In the genomic region with DNA sequence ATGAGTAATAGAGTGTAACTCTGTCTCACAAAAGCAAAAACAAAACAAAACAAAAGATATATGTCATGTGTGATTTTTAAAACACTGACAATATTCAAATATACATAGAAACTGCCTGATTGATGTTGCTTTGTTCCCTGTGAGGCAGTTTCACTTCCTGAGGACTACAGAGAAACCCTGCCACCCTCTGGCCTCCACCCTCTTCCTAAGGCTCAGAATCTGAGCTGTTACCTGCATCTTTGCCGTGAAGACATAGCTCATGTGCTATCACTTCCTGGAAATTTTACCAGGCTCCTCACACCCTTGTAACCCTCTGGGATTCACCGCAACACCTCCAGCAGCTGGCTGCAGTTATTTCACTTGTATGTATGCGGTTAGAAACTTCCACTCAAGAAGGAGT, we compare ENCODE assay signal across 23 cellular contexts.
DNase-seq lines count a peak whose midpoint lies in the region; ATAC-seq lines count a peak whose summit lies in the region.
"Had no signal": no experiment of that assay in that cellular context is flagged by ENCODE, and none has a peak within 500 bp of the region (broad histone marks: within the 10 kb centered on the region; RNA-seq: fewer than 3 reads in every experiment).

No MANE protein-coding gene starts in this region.

- no peaks in the 10 kb centered on the region for H3K27me3 Mint-ChIP-seq in stimulated activated naive CD8-positive, alpha-beta T cell treated with anti-CD3 and anti-CD28 coated beads, Interleukin-15, amount 100 ng/mL, for 72 hours
- peaks cover 1% of the 10 kb centered on the region for H3K27me3 Mint-ChIP-seq in activated CD4-positive, alpha-beta memory T cell treated with anti-CD3 and anti-CD28 coated beads, Interleukin-2, amount 10 ng/mL, durations not matched to agents 7 days and 5 days
- H3K27me3 Mint-ChIP-seq: activated naive CD4-positive, alpha-beta T cell treated with anti-CD3 and anti-CD28 coated beads, Interleukin-2, amount 50 U/mL, for 24 hours; CD4-positive, alpha-beta T cell; IgD-negative memory B cell had no signal

- H3K36me3 Mint-ChIP-seq in activated CD4-positive, alpha-beta memory T cell treated with anti-CD3 and anti-CD28 coated beads, Interleukin-2, amount 10 ng/mL, durations not matched to agents 7 days and 5 days (ENCODE audit: low read depth) = no peaks in the 10 kb centered on the region
- H3K36me3 Mint-ChIP-seq: activated naive CD4-positive, alpha-beta T cell treated with anti-CD3 and anti-CD28 coated beads, Interleukin-2, amount 50 U/mL, for 24 hours; IgD-negative memory B cell had no signal

- CTCF ChIA-PET in activated CD4-positive, alpha-beta memory T cell treated with anti-CD3 and anti-CD28 coated beads, Interleukin-2, amount 10 ng/mL, durations not matched to agents 7 days and 5 days (lab: Charles Lee) = no interaction called here

- no peaks in the 10 kb centered on the region for H3K9me3 Mint-ChIP-seq in stimulated activated naive CD8-positive, alpha-beta T cell treated with anti-CD3 and anti-CD28 coated beads, Interleukin-15, amount 100 ng/mL, for 72 hours
- no peaks in the 10 kb centered on the region for H3K9me3 Mint-ChIP-seq in activated CD4-positive, alpha-beta memory T cell treated with anti-CD3 and anti-CD28 coated beads, Interleukin-2, amount 10 ng/mL, durations not matched to agents 7 days and 5 days
- H3K9me3 Mint-ChIP-seq: activated naive CD4-positive, alpha-beta T cell treated with anti-CD3 and anti-CD28 coated beads, Interleukin-2, amount 50 U/mL, for 24 hours; CD4-positive, alpha-beta T cell; IgD-negative memory B cell had no signal

- H3K4me3 Mint-ChIP-seq in stimulated activated naive CD8-positive, alpha-beta T cell treated with anti-CD3 and anti-CD28 coated beads, Interleukin-15, amount 100 ng/mL, for 72 hours = no peak overlapping the region
- no peak overlapping the region for H3K4me3 Mint-ChIP-seq in activated CD4-positive, alpha-beta memory T cell treated with anti-CD3 and anti-CD28 coated beads, Interleukin-2, amount 10 ng/mL, durations not matched to agents 7 days and 5 days
- H3K4me3 Mint-ChIP-seq: activated naive CD4-positive, alpha-beta T cell treated with anti-CD3 and anti-CD28 coated beads, Interleukin-2, amount 50 U/mL, for 24 hours; CD4-positive, alpha-beta T cell; IgD-negative memory B cell had no signal

- peak; percentile 86 for ATAC-seq in stimulated activated naive CD8-positive, alpha-beta T cell treated with anti-CD3 and anti-CD28 coated beads, Interleukin-15, amount 100 ng/mL, for 72 hours
- ATAC-seq in stimulated activated naive CD8-positive, alpha-beta T cell treated with anti-CD3 and anti-CD28 coated beads, Interleukin-15, Interleukin-2, amounts not matched to agents 100 U/mL and 50 U/mL, for 24 hours = no peak
- ATAC-seq in HG03571 (IDR thresholded peaks at IDR 0.05; ENCODE audit: unreplicated experiment) (peak; percentile 86), HG03135 (IDR thresholded peaks at IDR 0.05; ENCODE audit: unreplicated experiment) (no peak)

- no peak for DNase-seq in stimulated activated naive CD8-positive, alpha-beta T cell treated with anti-CD3 and anti-CD28 coated beads, Interleukin-15, amount 100 ng/mL, for 72 hours
- no peak for DNase-seq in stimulated activated naive CD8-positive, alpha-beta T cell treated with anti-CD3 and anti-CD28 coated beads, Interleukin-15, Interleukin-2, amounts not matched to agents 100 U/mL and 50 U/mL, for 24 hours
- DNase-seq in activated CD4-positive, alpha-beta memory T cell treated with anti-CD3 and anti-CD28 coated beads, Interleukin-2, amount 10 ng/mL, durations not matched to agents 7 days and 5 days = peak; percentile 16
- DNase-seq in hepatic stellate cell (ENCODE audit: low spot score) = no peak
- DNase-seq in NCI-H510A treated with DMSO at 0.1 percent for 48 hours (lab: John Stamatoyannopoulos, UW) = no peak
- DNase-seq in SKM-1 treated with dmso at 0.1 percent for 144 hours (lab: John Stamatoyannopoulos, UW; ENCODE audit: unreplicated experiment) = no peak
- DNase-seq: activated CD4-positive, alpha-beta T cell treated with anti-CD3 and anti-CD28 coated beads for 1 hour; CD4-positive, alpha-beta T cell; cortex of kidney; HCEC 1CT; hypothalamus; islet precursor cell; mammary epithelial cell; MM.1S; NCI-H1694 treated with DMSO at 0.1 percent for 48 hours; NCI-H82; occipital lobe; SK-N-SH; T1000 had no signal

- peak overlapping the region in 1 of 2 donors; percentile 70 for H3K27ac Mint-ChIP-seq in stimulated activated naive CD8-positive, alpha-beta T cell treated with anti-CD3 and anti-CD28 coated beads, Interleukin-15, amount 100 ng/mL, for 72 hours
- H3K27ac Mint-ChIP-seq in activated CD4-positive, alpha-beta memory T cell treated with anti-CD3 and anti-CD28 coated beads, Interleukin-2, amount 10 ng/mL, durations not matched to agents 7 days and 5 days = no peak overlapping the region
- H3K27ac Mint-ChIP-seq: activated naive CD4-positive, alpha-beta T cell treated with anti-CD3 and anti-CD28 coated beads, Interleukin-2, amount 50 U/mL, for 24 hours; CD4-positive, alpha-beta T cell; IgD-negative memory B cell had no signal

- POLR2A ChIA-PET in activated CD4-positive, alpha-beta memory T cell treated with anti-CD3 and anti-CD28 coated beads, Interleukin-2, amount 10 ng/mL, durations not matched to agents 7 days and 5 days (lab: Charles Lee) = no interaction called here

- peaks cover 5% of the 10 kb centered on the region for H3K4me1 Mint-ChIP-seq in stimulated activated naive CD8-positive, alpha-beta T cell treated with anti-CD3 and anti-CD28 coated beads, Interleukin-15, amount 100 ng/mL, for 72 hours
- H3K4me1 Mint-ChIP-seq in activated CD4-positive, alpha-beta memory T cell treated with anti-CD3 and anti-CD28 coated beads, Interleukin-2, amount 10 ng/mL, durations not matched to agents 7 days and 5 days = peaks cover 4% of the 10 kb centered on the region
- H3K4me1 Mint-ChIP-seq: IgD-negative memory B cell had no signal

Comparison
In these comparisons a context has a peak if more than half of its experiments do, and no peak if none do; other contexts are left out.
1. ATAC-seq: peak in stimulated activated naive CD8-positive, alpha-beta T cell treated with anti-CD3 and anti-CD28 coated beads, Interleukin-15, amount 100 ng/mL, for 72 hours (single experiment) and HG03571 (single experiment); none in stimulated activated naive CD8-positive, alpha-beta T cell treated with anti-CD3 and anti-CD28 coated beads, Interleukin-15, Interleukin-2, amounts not matched to agents 100 U/mL and 50 U/mL, for 24 hours (single experiment) and HG03135 (single experiment).